Comparison of ENCODE assay signal across 9 cellular contexts in the genomic region with DNA sequence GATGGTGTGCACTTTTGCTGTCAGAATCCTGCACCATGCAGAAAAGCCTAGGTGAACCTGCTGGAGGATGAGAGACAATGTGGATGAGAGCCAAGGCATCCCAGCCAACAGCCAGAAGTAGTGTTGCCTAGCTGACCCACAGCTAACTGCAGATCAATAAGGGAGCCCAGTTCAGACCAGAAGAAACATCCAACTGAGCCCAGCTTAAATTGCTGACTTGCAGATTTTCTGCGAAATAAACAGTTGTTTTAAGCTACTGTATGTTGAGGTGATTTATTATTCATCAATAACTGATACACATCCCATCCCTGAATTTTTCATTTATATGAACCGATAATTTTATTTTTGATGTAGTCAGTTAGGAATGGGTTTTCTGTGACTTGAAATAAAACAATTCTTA. TPM values are rescaled to one million over a fixed set of nuclear protein-coding genes. Genes with fewer than 3 reads are reported as not detected.
"Had no signal": no experiment of that assay in that cellular context is flagged by ENCODE, and none has a peak within 500 bp of the region (broad histone marks: within the 10 kb centered on the region; RNA-seq: fewer than 3 reads in every experiment).

No MANE protein-coding gene starts in this region.

- H3K4me2 ChIP-seq: KMS-11 had no signal

- H3K4me3 ChIP-seq: GM23248 had no signal

- DNase-seq: GM23248, GOT3, H9, HCEC 1CT, Karpas-422, KBM-7 had no signal

- FAIRE-seq: H54, HTR-8/SVneo had no signal

- H3K27ac ChIP-seq: GM23248, KMS-11 had no signal

- H2AFZ ChIP-seq: GM23248 had no signal

- H3K9ac ChIP-seq: GM23248, KMS-11 had no signal

RNA-seq across cellular contexts. Expression of a gene that starts 39.2 kb away (rescaled TPM):
- total RNA-seq: GM23248 had no signal
- polyA plus RNA-seq: GM23248 had no signal
